ENCODE assay signal across 9 cellular contexts in the genomic region with DNA sequence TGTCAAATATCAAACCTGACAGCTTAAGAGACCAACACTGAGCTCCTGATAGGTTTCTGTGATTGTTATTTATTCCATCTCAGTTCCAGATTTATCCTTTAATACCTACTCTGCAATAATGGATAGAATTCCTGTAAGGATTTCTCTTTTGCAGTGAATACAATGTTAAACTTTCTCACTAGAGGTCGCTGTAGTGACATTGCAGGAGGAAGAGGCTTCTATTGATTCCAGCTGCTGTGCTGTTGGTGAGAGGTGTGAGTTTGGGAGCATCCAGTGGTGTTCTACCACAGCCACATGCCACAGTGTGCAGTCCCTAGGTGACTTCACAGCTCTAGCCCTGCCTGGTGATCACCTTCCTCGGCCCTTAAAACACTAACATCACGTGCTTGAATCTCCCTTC. TPM values are rescaled to one million over a fixed set of nuclear protein-coding genes. Genes with fewer than 3 reads are reported as not detected.
DNase-seq lines count a peak whose midpoint lies in the region; ATAC-seq, FAIRE-seq and TF ChIP-seq lines count a peak whose summit lies in the region.
"Had no signal": no experiment of that assay in that cellular context is flagged by ENCODE, and none has a peak within 500 bp of the region (broad histone marks: within the 10 kb centered on the region; RNA-seq: fewer than 3 reads in every experiment).

No MANE protein-coding gene starts in this region.

- H3K18ac ChIP-seq in mesendoderm (ENCODE audit: low read length), result no peak overlapping the region

- no peak overlapping the region for H3K9ac ChIP-seq in Loucy (ENCODE audit: low read depth, low read length, poor library complexity, severe bottlenecking)
- H3K9ac ChIP-seq in mesendoderm (ENCODE audit: low read length), result no peak overlapping the region

- H3K79me1 ChIP-seq in mesendoderm (ENCODE audit: low read length), result no peaks in the 10 kb centered on the region

- peak; percentile 45 for TF ChIP-seq CTCF in GM12873 (IDR thresholded peaks at IDR 0.05; ENCODE audit: insufficient read depth, low read depth, low read length, missing control alignments)
- peak; percentile 49 for TF ChIP-seq CTCF in Loucy (conservative IDR thresholded peaks at IDR 0.05; ENCODE audit: low read length)
- peak; percentile 39 for TF ChIP-seq CTCF in astrocyte of the spinal cord (IDR thresholded peaks at IDR 0.05; ENCODE audit: low read depth, low read length)
- TF ChIP-seq CTCF in D721Med (IDR thresholded peaks at IDR 0.05; ENCODE audit: insufficient read depth, missing control alignments), result no peak

- CTCF ChIA-PET in T-cell (lab: Charles Lee), result no interaction called here

- H3K4me2 ChIP-seq in Loucy (ENCODE audit: low read depth, low read length, poor library complexity, severe bottlenecking) (no peak overlapping the region), mesendoderm (ENCODE audit: low read length) (no peak overlapping the region)

- H3K36me3 Mint-ChIP-seq in T-cell, result no peaks in the 10 kb centered on the region

- H4K20me1 ChIP-seq in Loucy (ENCODE audit: insufficient read depth, low read length, poor library complexity, severe bottlenecking), result no peaks in the 10 kb centered on the region

- H3K4me1 Mint-ChIP-seq in T-cell, result no peaks in the 10 kb centered on the region

- H3K36me3 ChIP-seq in Loucy (ENCODE audit: insufficient read depth, low read length) (no peaks in the 10 kb centered on the region), mesendoderm (ENCODE audit: control insufficient read depth, insufficient read depth, low read length) (no peaks in the 10 kb centered on the region)

- ATAC-seq in T-cell (replicated peaks in 1 of 4), result no peak
- ATAC-seq in GM19397 (IDR thresholded peaks at IDR 0.05; ENCODE audit: unreplicated experiment), result no peak

- H3K4me3 ChIP-seq in Loucy (ENCODE audit: low read length, poor library complexity, severe bottlenecking) (no peak overlapping the region), astrocyte of the spinal cord (ENCODE audit: low read depth, low read length) (no peak overlapping the region), mesendoderm (ENCODE audit: low read length) (no peak overlapping the region)

- H3K56ac ChIP-seq in mesendoderm (ENCODE audit: low read length), result no peak overlapping the region

- H4K5ac ChIP-seq in mesendoderm (ENCODE audit: low read length), result no peak overlapping the region

- H2BK120ac ChIP-seq in mesendoderm (ENCODE audit: low read depth, low read length), result no peak overlapping the region

- H3F3A ChIP-seq in Loucy (ENCODE audit: low read depth), result no peaks in the 10 kb centered on the region

- no peak overlapping the region for H2BK15ac ChIP-seq in mesendoderm (replicated peaks; ENCODE audit: low read depth)

- no peaks in the 10 kb centered on the region for H3K27me3 ChIP-seq in Loucy (ENCODE audit: insufficient read depth, low read length, poor library complexity, severe bottlenecking)
- no peaks in the 10 kb centered on the region for H3K27me3 ChIP-seq in mesendoderm (ENCODE audit: insufficient read depth, low read length, poor library complexity)

- no peak overlapping the region for H3K23ac ChIP-seq in mesendoderm (ENCODE audit: low read length)

- no peaks in the 10 kb centered on the region for H3K4me1 ChIP-seq in Loucy (ENCODE audit: insufficient read depth, low read length, poor library complexity, severe bottlenecking)
- H3K4me1 ChIP-seq in mesendoderm (ENCODE audit: control insufficient read depth, low read depth, low read length), result no peaks in the 10 kb centered on the region

- H3K4ac ChIP-seq in mesendoderm (ENCODE audit: low read depth, low read length), result no peak overlapping the region

- no peak overlapping the region for H2AK5ac ChIP-seq in mesendoderm (ENCODE audit: low read length)

- H3K9me3 Mint-ChIP-seq in T-cell, result peaks cover 0 to 5% (median 1%) of the 10 kb centered on the region in 3 donors

- no peak overlapping the region for H2BK5ac ChIP-seq in mesendoderm (ENCODE audit: low read length)

- no peak overlapping the region for H4K8ac ChIP-seq in mesendoderm (ENCODE audit: low read depth, low read length)

- DNase-seq in astrocyte of the spinal cord (ENCODE audit: low read depth, low spot score), result peak; percentile 16
- peak; percentile 50 for DNase-seq in mesendoderm
- DNase-seq in D721Med (ENCODE audit: insufficient read length, low spot score), result no peak
- no peak for DNase-seq in T-cell
- no peak for DNase-seq in RCC 7860 (ENCODE audit: low spot score)

- no CpG with 5 or more reads among the region's 3 CpGs for WGBS in mesendoderm (ENCODE audit: extremely low coverage, insufficient coverage, low lambda C conversion rate)

- H3K4me3 Mint-ChIP-seq in T-cell, result no peak overlapping the region

- POLR2A ChIA-PET in T-cell (lab: Charles Lee), result no interaction called here

- FAIRE-seq in D721Med (lab: Jason Lieb, UNC) (no peak), RCC 7860 (lab: Jason Lieb, UNC) (no peak)

- H3K79me2 ChIP-seq in Loucy (ENCODE audit: insufficient read depth, low read length) (no peaks in the 10 kb centered on the region), mesendoderm (ENCODE audit: control insufficient read depth, insufficient read depth, low read length) (no peaks in the 10 kb centered on the region)

- H3K9me2 ChIP-seq in Loucy (replicated peaks; ENCODE audit: low read depth, low read length), result no peaks in the 10 kb centered on the region

- no peak overlapping the region for H2AFZ ChIP-seq in Loucy (ENCODE audit: low read length)

- H3K9me3 ChIP-seq in Loucy (ENCODE audit: insufficient read depth, low read depth, low read length), result no peaks in the 10 kb centered on the region

- H3K27me3 Mint-ChIP-seq in T-cell, result no peaks in the 10 kb centered on the region

- no peak overlapping the region for H3K27ac Mint-ChIP-seq in T-cell

- no peak overlapping the region for H3K27ac ChIP-seq in mesendoderm (ENCODE audit: low read depth, low read length)

- in situ Hi-C loops in astrocyte of the spinal cord (cut with HindIII; ENCODE audit: low sequenced_read_pairs), result no loop called here

RNA-seq across cellular contexts. Expression of a gene that starts 34.6 kb away (rescaled TPM):
- not detected for polyA plus RNA-seq in mesendoderm (2013, experiment 1 of 2)
- 0.03 TPM for polyA plus RNA-seq in mesendoderm (2013, experiment 2 of 2)
- total RNA-seq in T-cell, result not detected
- polyA plus RNA-seq: esophagus had no signal

Comparison
In these comparisons a context has a peak if more than half of its experiments do, and no peak if none do; other contexts are left out.
1. DNase-seq: peak in astrocyte of the spinal cord (single experiment) and mesendoderm (single experiment); none in D721Med (single experiment), T-cell (0 of 34) and RCC 7860 (single experiment).